ENCODE assay signal across 18 cellular contexts in genomic region chr15:71431345-71432336, GRCh38.
DNase-seq lines count a peak whose midpoint lies in the region; ATAC-seq and TF ChIP-seq lines count a peak whose summit lies in the region.
"Had no signal": no experiment of that assay in that cellular context is flagged by ENCODE, and none has a peak within 500 bp of the region (broad histone marks: within the 10 kb centered on the region; RNA-seq: fewer than 3 reads in every experiment).

No MANE protein-coding gene starts in this region.

- no peaks in the 10 kb centered on the region for H3K79me2 ChIP-seq in H9 (ENCODE audit: insufficient read depth, low read length)

- peak in 3 of 4 donors; percentile 73 to 84 (median 76) for ATAC-seq in psoas muscle
- no peak for ATAC-seq in left cardiac atrium

- H3K27ac ChIP-seq in HEK293 (ENCODE audit: extremely low read depth, low read depth, low read length) = no peak overlapping the region
- peak overlapping the region; percentile 51 for H3K27ac ChIP-seq in epithelial cell of prostate
- peak overlapping the region; percentile 48 for H3K27ac ChIP-seq in psoas muscle
- no peak overlapping the region for H3K27ac ChIP-seq in H9 (ENCODE audit: insufficient read length, low read depth, low read length)

- no peak overlapping the region for H3K4me2 ChIP-seq in H9 (ENCODE audit: insufficient read depth, insufficient read length, low read length)

- no peaks in the 10 kb centered on the region for H3K9me3 Mint-ChIP-seq in H9
- H3K9me3 Mint-ChIP-seq: CD14-positive monocyte had no signal

- no peak overlapping the region for H3K14ac ChIP-seq in H9 (ENCODE audit: insufficient read depth, low read length)

- intact Hi-C loops in psoas muscle (cut with DNase I) (loop anchor here in 1 of 2 donors (10.0 kb wide), 1 partner anchor 537 kb away; the partner anchor contains the start of genes LRRC49 and THAP10), left cardiac atrium (cut with DNase I) (no loop called here)

- DNase-seq in OCI-M1 (lab: John Stamatoyannopoulos, UW) = peak; percentile 28
- DNase-seq in epithelial cell of prostate (ENCODE audit: low read depth, low spot score) = no peak
- DNase-seq in psoas muscle = no peak
- no peak for DNase-seq in COR-L47 (lab: John Stamatoyannopoulos, UW)
- DNase-seq in H9 = no peak
- no peak for DNase-seq in left cardiac atrium
- DNase-seq: ACHN, AML-193, EL, MV-4-11, NCI-H1417 treated with DMSO at 0.1 percent for 48 hours, NCI-H2029, NCI-H2171 treated with DMSO at 0.1 percent for 48 hours, NCI-H510A, NCI-H774, SHP77 had no signal

- H3K4ac ChIP-seq in H9 (ENCODE audit: low read depth, low read length) = no peak overlapping the region

- H4K91ac ChIP-seq in H9 (ENCODE audit: insufficient read length, low read depth, low read length) = no peak overlapping the region

- no peaks in the 10 kb centered on the region for H3K27me3 ChIP-seq in psoas muscle (ENCODE audit: insufficient read depth in 3 of 3, low read length in 2 of 3)
- no peaks in the 10 kb centered on the region for H3K27me3 ChIP-seq in H9 (ENCODE audit: insufficient read depth, low read length)

- no peak overlapping the region for H3K18ac ChIP-seq in H9 (ENCODE audit: insufficient read length, low read depth, low read length)

- H2BK20ac ChIP-seq in H9 (ENCODE audit: low read depth, low read length, poor library complexity, severe bottlenecking) = no peak overlapping the region

- H3K36me3 Mint-ChIP-seq in H9 (ENCODE audit: insufficient read depth in 1 of 3, low read depth in 3 of 3) = no peaks in the 10 kb centered on the region; a peak in 1 of 7 replicates
- H3K36me3 Mint-ChIP-seq: CD14-positive monocyte had no signal

- H2BK5ac ChIP-seq in H9 (ENCODE audit: insufficient read length, low read length) = no peak overlapping the region

- H2AK5ac ChIP-seq in H9 (ENCODE audit: insufficient read length, low read length) = no peak overlapping the region

- no peak overlapping the region for H2BK12ac ChIP-seq in H9 (ENCODE audit: insufficient read length, low read depth, low read length)

- no peaks in the 10 kb centered on the region for H3K23me2 ChIP-seq in H9 (ENCODE audit: insufficient read length, low read depth, low read length, poor library complexity, severe bottlenecking)

- no peak overlapping the region for H2AFZ ChIP-seq in H9 (ENCODE audit: low read length)

- H2BK15ac ChIP-seq in H9 (ENCODE audit: low read depth, low read length) = no peak overlapping the region

- H3K23ac ChIP-seq in H9 (ENCODE audit: insufficient read length, low read depth, low read length) = no peak overlapping the region

- no peak overlapping the region for H4K8ac ChIP-seq in H9 (replicated peaks; ENCODE audit: insufficient read length, low read depth, low read length)

- H4K20me1 ChIP-seq in H9 (ENCODE audit: control insufficient read depth, insufficient read depth, insufficient read length) = no peaks in the 10 kb centered on the region

- TF ChIP-seq CTCF in HEK293 (tag by site-specific recombination; IDR thresholded peaks at IDR 0.05) = no peak
- TF ChIP-seq CTCF in psoas muscle (IDR thresholded peaks at IDR 0.05) = no peak
- TF ChIP-seq CTCF in H9 (conservative IDR thresholded peaks at IDR 0.05) = no peak

- H3K79me1 ChIP-seq in H9 (ENCODE audit: insufficient read depth, low read depth, low read length, poor library complexity, severe bottlenecking) = no peaks in the 10 kb centered on the region

- H3K9ac ChIP-seq in H9 (ENCODE audit: extremely low read depth, insufficient read length, low read length) = no peak overlapping the region

- CTCF ChIA-PET in HEK293 (lab: Yijun Ruan, JAX) = interaction anchor here (0.6 to 1.8 kb wide), 4 partner anchors 9 to 298 kb away, joined by 3 to 9 read pairs (median 4); no protein-coding TSS in a partner anchor

- POLR2A ChIA-PET in HEK293 (lab: Yijun Ruan, JAX) = no interaction called here

- H3K36me3 ChIP-seq in HEK293 (ENCODE audit: control insufficient read depth in 2 of 2, insufficient read depth in 1 of 2, low read length in 2 of 2) (no peaks in the 10 kb centered on the region), psoas muscle (ENCODE audit: insufficient read depth in 1 of 2, low read depth in 1 of 2) (no peaks in the 10 kb centered on the region)

- H3K9me3 ChIP-seq in HEK293 (ENCODE audit: control insufficient read depth, insufficient read depth, low read depth, low read length) (no peaks in the 10 kb centered on the region), psoas muscle (no peaks in the 10 kb centered on the region), H9 (ENCODE audit: control insufficient read depth, low read depth, low read length) (no peaks in the 10 kb centered on the region)

- H3K4me1 ChIP-seq in HEK293 (ENCODE audit: control insufficient read depth, insufficient read depth, low read length) (peaks cover 9% of the 10 kb centered on the region), psoas muscle (peaks cover 10% of the 10 kb centered on the region), H9 (ENCODE audit: insufficient read depth, low read length) (peaks cover 2% of the 10 kb centered on the region; the same call in 1 of the 2 replicates)

- peaks cover 3% of the 10 kb centered on the region for H3K27me3 Mint-ChIP-seq in H9 (ENCODE audit: low read depth)

- peaks cover 30 to 33% of the 10 kb centered on the region in 2 experiments for H3K4me1 Mint-ChIP-seq in H9
- H3K4me1 Mint-ChIP-seq: CD14-positive monocyte had no signal

- no peak overlapping the region; a peak in 1 of 7 replicates for H3K27ac Mint-ChIP-seq in H9
- H3K27ac Mint-ChIP-seq: CD14-positive monocyte had no signal

- H4K5ac ChIP-seq in H9 (ENCODE audit: insufficient read length, low read depth, low read length) = no peak overlapping the region

- no peak overlapping the region for H3K56ac ChIP-seq in H9 (ENCODE audit: insufficient read length, low read depth, low read length)

- H3K4me3 ChIP-seq in HEK293 (ENCODE audit: low read depth, low read length) = no peak overlapping the region
- H3K4me3 ChIP-seq in psoas muscle = no peak overlapping the region

- H3T11ph ChIP-seq in H9 (ENCODE audit: low read length) = no peak overlapping the region

- H2BK120ac ChIP-seq in H9 (ENCODE audit: low read depth, low read length, poor library complexity, severe bottlenecking) = no peak overlapping the region

- no peak overlapping the region for H3K4me3 Mint-ChIP-seq in H9
- H3K4me3 Mint-ChIP-seq: CD14-positive monocyte had no signal

- WGBS in psoas muscle, 3 donors = 47 to 57% (median 49%) methylated on average over 8 of the region's 8 CpGs
- WGBS in H9 (ENCODE audit: extremely low coverage, insufficient read length, low lambda C conversion rate) = no CpG with 5 or more reads among the region's 8 CpGs

TF ChIP-seq in HEK293, 187 proteins besides CTCF, POLR2A, EP300 and RAD21:
- TF ChIP-seq ZNF549 (tag by site-specific recombination; IDR thresholded peaks at IDR 0.05) = no peak
- no peak for TF ChIP-seq ZNF768 (tag by site-specific recombination; IDR thresholded peaks at IDR 0.05)
- TF ChIP-seq ZNF112 (tag by site-specific recombination; IDR thresholded peaks at IDR 0.05) = no peak
- 0 out of 2 replicates have a peak, but pooled peaks have one; percentile 13 for TF ChIP-seq ZNF692 (tag by site-specific recombination; IDR thresholded peaks at IDR 0.05)

Comparison
In these comparisons a context has a peak if more than half of its experiments do, and no peak if none do; other contexts are left out.
1. H3K27ac ChIP-seq: peak in epithelial cell of prostate (single experiment) and psoas muscle (single experiment); none in HEK293 (single experiment) and H9 (single experiment).
2. ATAC-seq: peak in psoas muscle (3 of 4); none in left cardiac atrium (0 of 2).